8 cellular contexts compared by ENCODE assay signal in genomic region chr20:35767683-35768402, GRCh38. TPM values are rescaled to one million over a fixed set of nuclear protein-coding genes. Genes with fewer than 3 reads are reported as not detected.
A peak's percentile ranks its signal among the peaks of the same experiment; 100 is the strongest.
DNase-seq lines count a peak whose midpoint lies in the region; ATAC-seq and TF ChIP-seq lines count a peak whose summit lies in the region.
"Not testable (repeated sequence)": the region's sequence is repeated elsewhere in the genome, so short reads cannot be mapped to it uniquely, and the experiment has no call there.

No MANE protein-coding gene starts in this region.

- peak overlapping the region; percentile 84; the same call in 1 of the 2 replicates for H2AFZ ChIP-seq in OCI-LY1 (ENCODE audit: low read length)

- not testable (repeated sequence) for H4K20me1 ChIP-seq in OCI-LY1 (ENCODE audit: insufficient read depth, low read length)

- H3K9me3 Mint-ChIP-seq in dendritic cell treated with granulocyte-macrophage colony-stimulating factor and Interleukin-4, amounts not matched to agents 40 ng/mL and 50 ng/mL, for 4 days = not testable (repeated sequence)

- H3K9ac ChIP-seq in OCI-LY1 (ENCODE audit: low read length) = peak overlapping the region; percentile 45

- not testable (repeated sequence) for H3K27me3 Mint-ChIP-seq in dendritic cell treated with granulocyte-macrophage colony-stimulating factor and Interleukin-4, amounts not matched to agents 40 ng/mL and 50 ng/mL, for 4 days

- intact Hi-C loops in dendritic cell treated with granulocyte-macrophage colony-stimulating factor and Interleukin-4, amounts not matched to agents 40 ng/mL and 50 ng/mL, for 4 days (cut with micrococcal nuclease); upper lobe of right lung (cut with DNase I): not testable (repeated sequence)

- DNase-seq in activated CD8-positive, alpha-beta memory T cell treated with anti-CD3 and anti-CD28 coated beads, Interleukin-2, amount 50 U/mL, for 4 hours = peak; percentile 53
- DNase-seq in left lobe of liver (ENCODE audit: low spot score) (peak; percentile 63), upper lobe of right lung (peak; percentile 66)

- peaks cover 35% of the 10 kb centered on the region for H3K4me1 Mint-ChIP-seq in dendritic cell treated with granulocyte-macrophage colony-stimulating factor and Interleukin-4, amounts not matched to agents 40 ng/mL and 50 ng/mL, for 4 days (ENCODE audit: low read depth)

- H3K79me2 ChIP-seq in OCI-LY1 (ENCODE audit: insufficient read depth, low read length) = not testable (repeated sequence)

- H3K27me3 ChIP-seq in OCI-LY1 (ENCODE audit: insufficient read depth, low read length); upper lobe of right lung: not testable (repeated sequence)

- not testable (repeated sequence) for TF ChIP-seq CTCF in OCI-LY1 (IDR thresholded peaks at IDR 0.05; ENCODE audit: low read length); upper lobe of right lung (IDR thresholded peaks at IDR 0.05)

- not testable (repeated sequence) for H3K9me2 ChIP-seq in OCI-LY1 (ENCODE audit: low read depth, low read length)

- H3K36me3 ChIP-seq in OCI-LY1 (ENCODE audit: insufficient read depth, low read length); upper lobe of right lung: not testable (repeated sequence)

- H3K4me3 ChIP-seq in OCI-LY1 (ENCODE audit: low read depth, low read length, poor library complexity, severe bottlenecking) = peak overlapping the region; percentile 24
- peak overlapping the region in 1 of 7 experiments; percentile 2 for H3K4me3 ChIP-seq in skin epidermis
- not testable (repeated sequence) for H3K4me3 ChIP-seq in upper lobe of right lung

- not testable (repeated sequence) for H3K36me3 Mint-ChIP-seq in dendritic cell treated with granulocyte-macrophage colony-stimulating factor and Interleukin-4, amounts not matched to agents 40 ng/mL and 50 ng/mL, for 4 days (ENCODE audit: low read depth)

- H3K4me1 ChIP-seq in OCI-LY1 (ENCODE audit: insufficient read depth, low read length, severe bottlenecking) (peaks cover 29% of the 10 kb centered on the region), upper lobe of right lung (peaks cover 47% of the 10 kb centered on the region)

- H3F3A ChIP-seq in OCI-LY1 (ENCODE audit: insufficient read depth, low read length) = not testable (repeated sequence)

- H3K4me3 Mint-ChIP-seq in dendritic cell treated with granulocyte-macrophage colony-stimulating factor and Interleukin-4, amounts not matched to agents 40 ng/mL and 50 ng/mL, for 4 days = peak overlapping the region; percentile 71

- ATAC-seq in GM18861 (IDR thresholded peaks at IDR 0.05; ENCODE audit: unreplicated experiment) (peak; percentile 55), HG02981 (IDR thresholded peaks at IDR 0.05; ENCODE audit: unreplicated experiment) (peak; percentile 42), left lobe of liver (peak; percentile 5), upper lobe of right lung (peak; percentile 38)

- H3K27ac ChIP-seq in OCI-LY1 (ENCODE audit: low read depth, low read length, poor library complexity, severe bottlenecking) = peak overlapping the region; percentile 85
- H3K27ac ChIP-seq in skin epidermis = peak overlapping the region in 20 of 21 experiments; percentile 63 to 99 (median 90)
- peak overlapping the region; percentile 93 for H3K27ac ChIP-seq in upper lobe of right lung

- peak overlapping the region; percentile 92 for H3K27ac Mint-ChIP-seq in dendritic cell treated with granulocyte-macrophage colony-stimulating factor and Interleukin-4, amounts not matched to agents 40 ng/mL and 50 ng/mL, for 4 days

- H3K9me3 ChIP-seq in OCI-LY1 (ENCODE audit: low read length); upper lobe of right lung: not testable (repeated sequence)

- peak overlapping the region; percentile 60 for H3K4me2 ChIP-seq in OCI-LY1 (ENCODE audit: low read length)

RNA-seq across cellular contexts. Expression of gene PHF20, which starts 4.0 kb away (rescaled TPM):
- total RNA-seq in left lobe of liver (11.4 TPM), upper lobe of right lung (56.5 TPM)

RNA-seq across cellular contexts. Expression of gene RBM39, which starts 25.8 kb away (rescaled TPM):
- total RNA-seq in left lobe of liver (102 TPM), upper lobe of right lung (298 TPM)

Comparison
In these comparisons a context has a peak if more than half of its experiments do, and no peak if none do; other contexts are left out.
1. ATAC-seq: peak in every context shown above with its lines; median percentile 55 in GM18861; 42 in HG02981; 38 in upper lobe of right lung; 5 in left lobe of liver.